ENCODE assay signal across 2 cellular contexts in the genomic region with DNA sequence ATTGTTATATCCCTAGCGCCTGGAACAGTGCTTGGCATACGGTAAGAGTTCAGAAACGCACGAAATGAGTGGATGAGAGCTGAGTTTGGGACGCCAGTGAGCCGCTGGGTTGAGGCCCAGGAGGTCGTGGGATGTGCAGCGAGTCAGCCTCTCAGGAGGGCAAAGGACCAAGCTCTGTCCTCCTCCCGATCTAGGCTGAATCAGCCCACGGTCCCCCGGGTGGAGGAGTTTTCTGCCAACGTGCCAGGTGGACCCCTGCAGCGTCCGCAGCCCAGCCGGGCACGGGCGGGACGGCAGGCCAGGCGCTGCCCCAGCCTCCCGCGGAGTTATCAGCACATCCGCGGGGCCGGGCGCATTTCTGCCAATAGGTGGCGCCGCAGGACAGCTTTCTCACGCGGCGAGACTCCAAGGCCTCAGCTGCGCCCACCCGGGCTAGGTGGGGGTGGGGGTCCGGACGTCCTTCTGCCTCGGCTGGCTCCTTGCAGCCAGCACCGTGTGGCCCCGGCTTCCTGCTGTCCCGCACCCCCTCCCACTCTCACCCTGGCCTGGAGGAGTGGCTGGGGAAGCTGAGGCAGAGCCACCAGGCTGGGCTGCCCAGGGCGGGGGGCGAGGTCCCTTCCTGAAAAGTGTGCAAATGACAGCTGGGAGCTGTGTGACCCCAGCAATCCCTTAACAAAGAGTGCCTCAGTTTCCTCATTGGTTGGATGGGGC.
TF ChIP-seq lines count a peak whose summit lies in the region.

No MANE protein-coding gene starts in this region.

TF ChIP-seq in A549, 52 proteins besides CTCF, POLR2A, EP300 and RAD21:
- TF ChIP-seq, protein P1, sequence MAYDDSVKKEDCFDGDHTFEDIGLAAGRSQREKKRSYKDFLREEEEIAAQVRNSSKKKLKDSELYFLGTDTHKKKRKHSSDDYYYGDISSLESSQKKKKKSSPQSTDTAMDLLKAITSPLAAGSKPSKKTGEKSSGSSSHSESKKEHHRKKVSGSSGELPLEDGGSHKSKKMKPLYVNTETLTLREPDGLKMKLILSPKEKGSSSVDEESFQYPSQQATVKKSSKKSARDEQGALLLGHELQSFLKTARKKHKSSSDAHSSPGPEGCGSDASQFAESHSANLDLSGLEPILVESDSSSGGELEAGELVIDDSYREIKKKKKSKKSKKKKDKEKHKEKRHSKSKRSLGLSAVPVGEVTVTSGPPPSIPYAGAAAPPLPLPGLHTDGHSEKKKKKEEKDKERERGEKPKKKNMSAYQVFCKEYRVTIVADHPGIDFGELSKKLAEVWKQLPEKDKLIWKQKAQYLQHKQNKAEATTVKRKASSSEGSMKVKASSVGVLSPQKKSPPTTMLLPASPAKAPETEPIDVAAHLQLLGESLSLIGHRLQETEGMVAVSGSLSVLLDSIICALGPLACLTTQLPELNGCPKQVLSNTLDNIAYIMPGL (CRISPR knock-in tag; IDR thresholded peaks at IDR 0.05; ENCODE audit: borderline replicate concordance): no peak
- TF ChIP-seq SMC3 (IDR thresholded peaks at IDR 0.05): peak; percentile 77

TF ChIP-seq in H1, 55 proteins besides CTCF, POLR2A, EP300 and RAD21 (continues in another document):
- TF ChIP-seq KDM1A (IDR thresholded peaks at IDR 0.05; ENCODE audit: borderline replicate concordance, low read length): 0 out of 2 replicates have a peak, but pooled peaks have one; percentile 26
- TF ChIP-seq, protein P2, sequence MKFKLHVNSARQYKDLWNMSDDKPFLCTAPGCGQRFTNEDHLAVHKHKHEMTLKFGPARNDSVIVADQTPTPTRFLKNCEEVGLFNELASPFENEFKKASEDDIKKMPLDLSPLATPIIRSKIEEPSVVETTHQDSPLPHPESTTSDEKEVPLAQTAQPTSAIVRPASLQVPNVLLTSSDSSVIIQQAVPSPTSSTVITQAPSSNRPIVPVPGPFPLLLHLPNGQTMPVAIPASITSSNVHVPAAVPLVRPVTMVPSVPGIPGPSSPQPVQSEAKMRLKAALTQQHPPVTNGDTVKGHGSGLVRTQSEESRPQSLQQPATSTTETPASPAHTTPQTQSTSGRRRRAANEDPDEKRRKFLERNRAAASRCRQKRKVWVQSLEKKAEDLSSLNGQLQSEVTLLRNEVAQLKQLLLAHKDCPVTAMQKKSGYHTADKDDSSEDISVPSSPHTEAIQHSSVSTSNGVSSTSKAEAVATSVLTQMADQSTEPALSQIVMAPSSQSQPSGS (IDR thresholded peaks at IDR 0.05; ENCODE audit: low read length): no peak
- no peak for TF ChIP-seq SP2 (IDR thresholded peaks at IDR 0.05; ENCODE audit: low read length)
- TF ChIP-seq YY1 (IDR thresholded peaks at IDR 0.05; ENCODE audit: low read depth, low read length): peak; percentile 55; the same call in 1 of the 2 replicates
- no peak for TF ChIP-seq TCF12 (IDR thresholded peaks at IDR 0.05; ENCODE audit: low read depth, low read length)
- TF ChIP-seq, protein P3, sequence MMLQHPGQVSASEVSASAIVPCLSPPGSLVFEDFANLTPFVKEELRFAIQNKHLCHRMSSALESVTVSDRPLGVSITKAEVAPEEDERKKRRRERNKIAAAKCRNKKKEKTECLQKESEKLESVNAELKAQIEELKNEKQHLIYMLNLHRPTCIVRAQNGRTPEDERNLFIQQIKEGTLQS (IDR thresholded peaks at IDR 0.05; ENCODE audit: insufficient read depth, low read depth, low read length): 0 out of 2 replicates have a peak, but pooled peaks have one; percentile 11
- no peak for TF ChIP-seq MAFK (IDR thresholded peaks at IDR 0.05; ENCODE audit: low read depth, low read length)
- TF ChIP-seq CBX8 (IDR thresholded peaks at IDR 0.05; ENCODE audit: borderline replicate concordance, low read depth, low read length): no peak
- no peak for TF ChIP-seq RXRA (IDR thresholded peaks at IDR 0.05; ENCODE audit: insufficient read depth, low read depth, low read length)
- TF ChIP-seq CHD2 (IDR thresholded peaks at IDR 0.05; ENCODE audit: low read length): peak; percentile 14; the same call in 1 of the 2 replicates
- TF ChIP-seq, protein P4, sequence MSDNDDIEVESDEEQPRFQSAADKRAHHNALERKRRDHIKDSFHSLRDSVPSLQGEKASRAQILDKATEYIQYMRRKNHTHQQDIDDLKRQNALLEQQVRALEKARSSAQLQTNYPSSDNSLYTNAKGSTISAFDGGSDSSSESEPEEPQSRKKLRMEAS (IDR thresholded peaks at IDR 0.05): 0 out of 2 replicates have a peak, but pooled peaks have one; percentile 7
- no peak for TF ChIP-seq SAP30 (IDR thresholded peaks at IDR 0.05; ENCODE audit: insufficient read depth, insufficient replicate concordance, low read length)
- peak; percentile 57; the same call in 1 of the 2 replicates for TF ChIP-seq BACH1 (IDR thresholded peaks at IDR 0.05; ENCODE audit: low read length)
- no peak for TF ChIP-seq SIRT6 (IDR thresholded peaks at IDR 0.05; ENCODE audit: low read length)
- TF ChIP-seq NANOG (IDR thresholded peaks at IDR 0.05; ENCODE audit: insufficient read depth, low read depth, low read length, poor library complexity, severe bottlenecking): peak; percentile 21
- no peak for TF ChIP-seq RNF2 (IDR thresholded peaks at IDR 0.05; ENCODE audit: borderline replicate concordance, low read depth, low read length, missing control alignments, poor library complexity, severe bottlenecking)
- TF ChIP-seq SRF (IDR thresholded peaks at IDR 0.05; ENCODE audit: low read depth, low read length): no peak
- peak; percentile 48; the same call in 1 of the 2 replicates for TF ChIP-seq EGR1 (IDR thresholded peaks at IDR 0.05; ENCODE audit: borderline replicate concordance, low read depth, low read length)
- TF ChIP-seq RBBP5 (IDR thresholded peaks at IDR 0.05; ENCODE audit: borderline replicate concordance, low read depth, low read length): 0 out of 2 replicates have a peak, but pooled peaks have one; percentile 18
- peak in 1 of 2 experiments; percentile 78; a peak in 2 of 4 replicates for TF ChIP-seq SIN3A (conservative IDR thresholded peaks at IDR 0.05 in 1 of 2, IDR thresholded peaks at IDR 0.05 in 1 of 2; ENCODE audit: low read depth in 1 of 2, low read length in 2 of 2)
- no peak for TF ChIP-seq SP4 (IDR thresholded peaks at IDR 0.05; ENCODE audit: low read length)
- TF ChIP-seq HDAC2 (IDR thresholded peaks at IDR 0.05; ENCODE audit: borderline replicate concordance in 1 of 2, low read depth in 2 of 2, low read length in 2 of 2): no peak
- TF ChIP-seq GTF2F1 (IDR thresholded peaks at IDR 0.05; ENCODE audit: borderline replicate concordance, low read depth, low read length): no peak
- TF ChIP-seq POLR2AphosphoS5 (IDR thresholded peaks at IDR 0.05; ENCODE audit: low read depth, low read length): no peak
- TF ChIP-seq KDM5A (IDR thresholded peaks at IDR 0.05; ENCODE audit: low read length): no peak
- peak; percentile 53 for TF ChIP-seq CTBP2 (IDR thresholded peaks at IDR 0.05; ENCODE audit: borderline replicate concordance, insufficient read depth, insufficient read length, low read length)
- TF ChIP-seq SUZ12 (IDR thresholded peaks at IDR 0.05; ENCODE audit: low read length): no peak
- 0 out of 2 replicates have a peak, but pooled peaks have one; percentile 51 for TF ChIP-seq GABPA (IDR thresholded peaks at IDR 0.05; ENCODE audit: borderline replicate concordance, insufficient read depth, low read length)
- no peak for TF ChIP-seq POU5F1 (IDR thresholded peaks at IDR 0.05; ENCODE audit: low read depth, low read length)
- TF ChIP-seq CREB1 (IDR thresholded peaks at IDR 0.05): no peak
- TF ChIP-seq BCL11A (IDR thresholded peaks at IDR 0.05; ENCODE audit: low read depth in 2 of 2, low read length in 2 of 2): no peak
- TF ChIP-seq SIX5 (IDR thresholded peaks at IDR 0.05; ENCODE audit: low read depth, low read length): no peak
- no peak for TF ChIP-seq KDM4A (IDR thresholded peaks at IDR 0.05; ENCODE audit: low read depth, low read length, severe bottlenecking)
- no peak for TF ChIP-seq ZNF274 (IDR thresholded peaks at IDR 0.05; ENCODE audit: borderline replicate concordance, extremely low read depth, low read length)
- no peak for TF ChIP-seq FOSL1 (IDR thresholded peaks at IDR 0.05; ENCODE audit: insufficient read depth, low read depth, low read length)
- TF ChIP-seq, protein P5, sequence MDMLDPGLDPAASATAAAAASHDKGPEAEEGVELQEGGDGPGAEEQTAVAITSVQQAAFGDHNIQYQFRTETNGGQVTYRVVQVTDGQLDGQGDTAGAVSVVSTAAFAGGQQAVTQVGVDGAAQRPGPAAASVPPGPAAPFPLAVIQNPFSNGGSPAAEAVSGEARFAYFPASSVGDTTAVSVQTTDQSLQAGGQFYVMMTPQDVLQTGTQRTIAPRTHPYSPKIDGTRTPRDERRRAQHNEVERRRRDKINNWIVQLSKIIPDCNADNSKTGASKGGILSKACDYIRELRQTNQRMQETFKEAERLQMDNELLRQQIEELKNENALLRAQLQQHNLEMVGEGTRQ (IDR thresholded peaks at IDR 0.05; ENCODE audit: low read length): no peak
- TF ChIP-seq BRCA1 (IDR thresholded peaks at IDR 0.05; ENCODE audit: low read depth, low read length): no peak
- no peak for TF ChIP-seq PHF8 (conservative IDR thresholded peaks at IDR 0.05; ENCODE audit: low read depth, low read length)
- TF ChIP-seq TAF1 (IDR thresholded peaks at IDR 0.05; ENCODE audit: low read depth, low read length): peak; percentile 29; the same call in 1 of the 2 replicates
- no peak for TF ChIP-seq HDAC6 (IDR thresholded peaks at IDR 0.05; ENCODE audit: low read depth, low read length)
- TF ChIP-seq SP1 (IDR thresholded peaks at IDR 0.05; ENCODE audit: low read depth, low read length): no peak
- TF ChIP-seq TEAD4 (IDR thresholded peaks at IDR 0.05; ENCODE audit: low read depth, low read length): peak; percentile 100
- TF ChIP-seq, protein P6, sequence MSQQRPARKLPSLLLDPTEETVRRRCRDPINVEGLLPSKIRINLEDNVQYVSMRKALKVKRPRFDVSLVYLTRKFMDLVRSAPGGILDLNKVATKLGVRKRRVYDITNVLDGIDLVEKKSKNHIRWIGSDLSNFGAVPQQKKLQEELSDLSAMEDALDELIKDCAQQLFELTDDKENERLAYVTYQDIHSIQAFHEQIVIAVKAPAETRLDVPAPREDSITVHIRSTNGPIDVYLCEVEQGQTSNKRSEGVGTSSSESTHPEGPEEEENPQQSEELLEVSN (IDR thresholded peaks at IDR 0.05): no peak
- TF ChIP-seq TAF7 (optimal IDR thresholded peaks at IDR 0.05; ENCODE audit: borderline replicate concordance, low read depth, low read length): no peak
- TF ChIP-seq, protein P7, sequence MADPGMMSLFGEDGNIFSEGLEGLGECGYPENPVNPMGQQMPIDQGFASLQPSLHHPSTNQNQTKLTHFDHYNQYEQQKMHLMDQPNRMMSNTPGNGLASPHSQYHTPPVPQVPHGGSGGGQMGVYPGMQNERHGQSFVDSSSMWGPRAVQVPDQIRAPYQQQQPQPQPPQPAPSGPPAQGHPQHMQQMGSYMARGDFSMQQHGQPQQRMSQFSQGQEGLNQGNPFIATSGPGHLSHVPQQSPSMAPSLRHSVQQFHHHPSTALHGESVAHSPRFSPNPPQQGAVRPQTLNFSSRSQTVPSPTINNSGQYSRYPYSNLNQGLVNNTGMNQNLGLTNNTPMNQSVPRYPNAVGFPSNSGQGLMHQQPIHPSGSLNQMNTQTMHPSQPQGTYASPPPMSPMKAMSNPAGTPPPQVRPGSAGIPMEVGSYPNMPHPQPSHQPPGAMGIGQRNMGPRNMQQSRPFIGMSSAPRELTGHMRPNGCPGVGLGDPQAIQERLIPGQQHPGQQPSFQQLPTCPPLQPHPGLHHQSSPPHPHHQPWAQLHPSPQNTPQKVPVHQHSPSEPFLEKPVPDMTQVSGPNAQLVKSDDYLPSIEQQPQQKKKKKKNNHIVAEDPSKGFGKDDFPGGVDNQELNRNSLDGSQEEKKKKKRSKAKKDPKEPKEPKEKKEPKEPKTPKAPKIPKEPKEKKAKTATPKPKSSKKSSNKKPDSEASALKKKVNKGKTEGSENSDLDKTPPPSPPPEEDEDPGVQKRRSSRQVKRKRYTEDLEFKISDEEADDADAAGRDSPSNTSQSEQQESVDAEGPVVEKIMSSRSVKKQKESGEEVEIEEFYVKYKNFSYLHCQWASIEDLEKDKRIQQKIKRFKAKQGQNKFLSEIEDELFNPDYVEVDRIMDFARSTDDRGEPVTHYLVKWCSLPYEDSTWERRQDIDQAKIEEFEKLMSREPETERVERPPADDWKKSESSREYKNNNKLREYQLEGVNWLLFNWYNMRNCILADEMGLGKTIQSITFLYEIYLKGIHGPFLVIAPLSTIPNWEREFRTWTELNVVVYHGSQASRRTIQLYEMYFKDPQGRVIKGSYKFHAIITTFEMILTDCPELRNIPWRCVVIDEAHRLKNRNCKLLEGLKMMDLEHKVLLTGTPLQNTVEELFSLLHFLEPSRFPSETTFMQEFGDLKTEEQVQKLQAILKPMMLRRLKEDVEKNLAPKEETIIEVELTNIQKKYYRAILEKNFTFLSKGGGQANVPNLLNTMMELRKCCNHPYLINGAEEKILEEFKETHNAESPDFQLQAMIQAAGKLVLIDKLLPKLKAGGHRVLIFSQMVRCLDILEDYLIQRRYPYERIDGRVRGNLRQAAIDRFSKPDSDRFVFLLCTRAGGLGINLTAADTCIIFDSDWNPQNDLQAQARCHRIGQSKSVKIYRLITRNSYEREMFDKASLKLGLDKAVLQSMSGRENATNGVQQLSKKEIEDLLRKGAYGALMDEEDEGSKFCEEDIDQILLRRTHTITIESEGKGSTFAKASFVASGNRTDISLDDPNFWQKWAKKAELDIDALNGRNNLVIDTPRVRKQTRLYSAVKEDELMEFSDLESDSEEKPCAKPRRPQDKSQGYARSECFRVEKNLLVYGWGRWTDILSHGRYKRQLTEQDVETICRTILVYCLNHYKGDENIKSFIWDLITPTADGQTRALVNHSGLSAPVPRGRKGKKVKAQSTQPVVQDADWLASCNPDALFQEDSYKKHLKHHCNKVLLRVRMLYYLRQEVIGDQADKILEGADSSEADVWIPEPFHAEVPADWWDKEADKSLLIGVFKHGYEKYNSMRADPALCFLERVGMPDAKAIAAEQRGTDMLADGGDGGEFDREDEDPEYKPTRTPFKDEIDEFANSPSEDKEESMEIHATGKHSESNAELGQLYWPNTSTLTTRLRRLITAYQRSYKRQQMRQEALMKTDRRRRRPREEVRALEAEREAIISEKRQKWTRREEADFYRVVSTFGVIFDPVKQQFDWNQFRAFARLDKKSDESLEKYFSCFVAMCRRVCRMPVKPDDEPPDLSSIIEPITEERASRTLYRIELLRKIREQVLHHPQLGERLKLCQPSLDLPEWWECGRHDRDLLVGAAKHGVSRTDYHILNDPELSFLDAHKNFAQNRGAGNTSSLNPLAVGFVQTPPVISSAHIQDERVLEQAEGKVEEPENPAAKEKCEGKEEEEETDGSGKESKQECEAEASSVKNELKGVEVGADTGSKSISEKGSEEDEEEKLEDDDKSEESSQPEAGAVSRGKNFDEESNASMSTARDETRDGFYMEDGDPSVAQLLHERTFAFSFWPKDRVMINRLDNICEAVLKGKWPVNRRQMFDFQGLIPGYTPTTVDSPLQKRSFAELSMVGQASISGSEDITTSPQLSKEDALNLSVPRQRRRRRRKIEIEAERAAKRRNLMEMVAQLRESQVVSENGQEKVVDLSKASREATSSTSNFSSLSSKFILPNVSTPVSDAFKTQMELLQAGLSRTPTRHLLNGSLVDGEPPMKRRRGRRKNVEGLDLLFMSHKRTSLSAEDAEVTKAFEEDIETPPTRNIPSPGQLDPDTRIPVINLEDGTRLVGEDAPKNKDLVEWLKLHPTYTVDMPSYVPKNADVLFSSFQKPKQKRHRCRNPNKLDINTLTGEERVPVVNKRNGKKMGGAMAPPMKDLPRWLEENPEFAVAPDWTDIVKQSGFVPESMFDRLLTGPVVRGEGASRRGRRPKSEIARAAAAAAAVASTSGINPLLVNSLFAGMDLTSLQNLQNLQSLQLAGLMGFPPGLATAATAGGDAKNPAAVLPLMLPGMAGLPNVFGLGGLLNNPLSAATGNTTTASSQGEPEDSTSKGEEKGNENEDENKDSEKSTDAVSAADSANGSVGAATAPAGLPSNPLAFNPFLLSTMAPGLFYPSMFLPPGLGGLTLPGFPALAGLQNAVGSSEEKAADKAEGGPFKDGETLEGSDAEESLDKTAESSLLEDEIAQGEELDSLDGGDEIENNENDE (IDR thresholded peaks at IDR 0.05; ENCODE audit: insufficient replicate concordance, low read length): no peak
- no peak for TF ChIP-seq CEBPB (IDR thresholded peaks at IDR 0.05; ENCODE audit: low read depth, low read length)
